Comparison of ENCODE assay signal across 13 cellular contexts in genomic region chr22:42642801-42643631, GRCh38.
DNase-seq lines count a peak whose midpoint lies in the region; ATAC-seq and TF ChIP-seq lines count a peak whose summit lies in the region.
"Had no signal": no experiment of that assay in that cellular context is flagged by ENCODE, and none has a peak within 500 bp of the region (broad histone marks: within the 10 kb centered on the region; RNA-seq: fewer than 3 reads in every experiment).

No MANE protein-coding gene starts in this region.

- DNase-seq in GM20000 (ENCODE audit: low spot score) (peak; percentile 44), RWPE1 (ENCODE audit: low spot score) (no peak), KG1 (lab: John Stamatoyannopoulos, UW) (no peak), MM.1S (no peak)
- no peak for DNase-seq in stimulated activated CD4-positive, alpha-beta T cell treated with anti-CD3 and anti-CD28 coated beads, Interleukin-2, amount 100 ng/mL, for 48 hours
- DNase-seq: activated CD4-positive, CD25-positive, alpha-beta regulatory T cell treated with anti-CD3 and anti-CD28 coated beads, Interleukin-2, amount 50 U/mL, for 72 hours; activated naive CD4-positive, alpha-beta T cell treated with anti-CD3 and anti-CD28 coated beads, Interleukin-2, amount 10 ng/mL, durations not matched to agents 7 days and 5 days; NCI-H1930; stimulated activated CD4-positive, alpha-beta T cell treated with anti-CD3 and anti-CD28 coated beads, Interleukin-4, amount 100 ng/mL, for 1 hour had no signal

- no peaks in the 10 kb centered on the region for H4K20me1 ChIP-seq in MM.1S (ENCODE audit: insufficient read depth, low read length)

- POLR2A ChIA-PET in RWPE1 (lab: Yijun Ruan, JAX; ENCODE audit: low non-redundant PET): no interaction called here

- H3K4me3 ChIP-seq in iPS-15b (ENCODE audit: low read depth, low read length) (no peak overlapping the region), MM.1S (ENCODE audit: low read length) (no peak overlapping the region)

- H3K27ac ChIP-seq in RWPE1 (peak overlapping the region; percentile 90), MM.1S (ENCODE audit: low read length) (no peak overlapping the region)

- H3K4me1 Mint-ChIP-seq in stimulated activated memory B cell treated with anti-CD40 and anti-IgM and Interleukin-4, amounts not matched to agents 10 μg/mL and 1 μg/mL and 100 μg/mL, for 72 hours: peaks cover 60% of the 10 kb centered on the region

- no peak for TF ChIP-seq CTCF in GM20000 (IDR thresholded peaks at IDR 0.05; ENCODE audit: extremely low read depth, missing control alignments)
- no peak for TF ChIP-seq CTCF in RWPE1 (conservative IDR thresholded peaks at IDR 0.05; ENCODE audit: low read depth)
- no peak for TF ChIP-seq CTCF in MM.1S (IDR thresholded peaks at IDR 0.05; ENCODE audit: low read length)

- H3K4me1 ChIP-seq in iPS-15b (ENCODE audit: control insufficient read depth, insufficient read depth, low read length) (peaks cover 9% of the 10 kb centered on the region), MM.1S (ENCODE audit: low read length) (peaks cover 1% of the 10 kb centered on the region)

- H3K79me2 ChIP-seq in MM.1S (ENCODE audit: low read length): peaks cover 42% of the 10 kb centered on the region

- no peaks in the 10 kb centered on the region for H3K9me3 Mint-ChIP-seq in stimulated activated memory B cell treated with anti-CD40 and anti-IgM and Interleukin-4, amounts not matched to agents 10 μg/mL and 1 μg/mL and 100 μg/mL, for 72 hours
- H3K9me3 Mint-ChIP-seq: activated naive CD4-positive, alpha-beta T cell treated with anti-CD3 and anti-CD28 coated beads, Interleukin-2, amount 10 ng/mL, durations not matched to agents 7 days and 5 days had no signal

- H3K4me2 ChIP-seq in MM.1S (ENCODE audit: low read depth, low read length): no peak overlapping the region

- no peaks in the 10 kb centered on the region for H3K9me2 ChIP-seq in MM.1S (replicated peaks; ENCODE audit: insufficient read depth, low read length)

- H2AFZ ChIP-seq in MM.1S (ENCODE audit: low read length): no peak overlapping the region

- no peaks in the 10 kb centered on the region for H3F3A ChIP-seq in MM.1S (ENCODE audit: insufficient read depth, low read length)

- no peak overlapping the region for H3K4me3 Mint-ChIP-seq in stimulated activated memory B cell treated with anti-CD40 and anti-IgM and Interleukin-4, amounts not matched to agents 10 μg/mL and 1 μg/mL and 100 μg/mL, for 72 hours
- H3K4me3 Mint-ChIP-seq: activated naive CD4-positive, alpha-beta T cell treated with anti-CD3 and anti-CD28 coated beads, Interleukin-2, amount 10 ng/mL, durations not matched to agents 7 days and 5 days had no signal

- H3K36me3 ChIP-seq in iPS-15b (ENCODE audit: control insufficient read depth, insufficient read depth, low read length): no peaks in the 10 kb centered on the region
- H3K36me3 ChIP-seq in MM.1S (replicated peaks; ENCODE audit: insufficient read depth, low read length): no peaks in the 10 kb centered on the region

- CTCF ChIA-PET in RWPE1 (lab: Yijun Ruan, JAX): interaction anchor here (0.6 kb wide), 1 partner anchor 14 kb away, joined by 4 read pairs; no protein-coding TSS in a partner anchor

- peaks cover 6% of the 10 kb centered on the region for H3K36me3 Mint-ChIP-seq in stimulated activated memory B cell treated with anti-CD40 and anti-IgM and Interleukin-4, amounts not matched to agents 10 μg/mL and 1 μg/mL and 100 μg/mL, for 72 hours
- H3K36me3 Mint-ChIP-seq: activated naive CD4-positive, alpha-beta T cell treated with anti-CD3 and anti-CD28 coated beads, Interleukin-2, amount 10 ng/mL, durations not matched to agents 7 days and 5 days had no signal

- peak overlapping the region; percentile 65 for H3K9ac ChIP-seq in iPS-15b (ENCODE audit: low read depth, low read length)
- no peak overlapping the region for H3K9ac ChIP-seq in MM.1S (ENCODE audit: low read length)

- H3K9me3 ChIP-seq in iPS-15b (ENCODE audit: control insufficient read depth, insufficient read depth, low read length) (no peaks in the 10 kb centered on the region), MM.1S (replicated peaks; ENCODE audit: insufficient read depth, low read length) (no peaks in the 10 kb centered on the region)

- ATAC-seq in stimulated activated memory B cell treated with anti-CD40 and anti-IgM and Interleukin-4, amounts not matched to agents 10 μg/mL and 1 μg/mL and 100 μg/mL, for 72 hours: peak; percentile 86
- no peak for ATAC-seq in GM21576 (IDR thresholded peaks at IDR 0.05; ENCODE audit: unreplicated experiment)
- ATAC-seq: Panc1 had no signal

- H3K27ac Mint-ChIP-seq in stimulated activated memory B cell treated with anti-CD40 and anti-IgM and Interleukin-4, amounts not matched to agents 10 μg/mL and 1 μg/mL and 100 μg/mL, for 72 hours: peak overlapping the region; percentile 72
- H3K27ac Mint-ChIP-seq: activated naive CD4-positive, alpha-beta T cell treated with anti-CD3 and anti-CD28 coated beads, Interleukin-2, amount 10 ng/mL, durations not matched to agents 7 days and 5 days had no signal

- no peaks in the 10 kb centered on the region for H3K27me3 ChIP-seq in iPS-15b (ENCODE audit: control insufficient read depth, insufficient read depth, low read length)
- H3K27me3 ChIP-seq in MM.1S (replicated peaks; ENCODE audit: insufficient read depth, low read length): no peaks in the 10 kb centered on the region

- H3K27me3 Mint-ChIP-seq in stimulated activated memory B cell treated with anti-CD40 and anti-IgM and Interleukin-4, amounts not matched to agents 10 μg/mL and 1 μg/mL and 100 μg/mL, for 72 hours: no peaks in the 10 kb centered on the region
- H3K27me3 Mint-ChIP-seq: activated naive CD4-positive, alpha-beta T cell treated with anti-CD3 and anti-CD28 coated beads, Interleukin-2, amount 10 ng/mL, durations not matched to agents 7 days and 5 days had no signal
